Comparison of ENCODE assay signal across 12 cellular contexts in the genomic region with DNA sequence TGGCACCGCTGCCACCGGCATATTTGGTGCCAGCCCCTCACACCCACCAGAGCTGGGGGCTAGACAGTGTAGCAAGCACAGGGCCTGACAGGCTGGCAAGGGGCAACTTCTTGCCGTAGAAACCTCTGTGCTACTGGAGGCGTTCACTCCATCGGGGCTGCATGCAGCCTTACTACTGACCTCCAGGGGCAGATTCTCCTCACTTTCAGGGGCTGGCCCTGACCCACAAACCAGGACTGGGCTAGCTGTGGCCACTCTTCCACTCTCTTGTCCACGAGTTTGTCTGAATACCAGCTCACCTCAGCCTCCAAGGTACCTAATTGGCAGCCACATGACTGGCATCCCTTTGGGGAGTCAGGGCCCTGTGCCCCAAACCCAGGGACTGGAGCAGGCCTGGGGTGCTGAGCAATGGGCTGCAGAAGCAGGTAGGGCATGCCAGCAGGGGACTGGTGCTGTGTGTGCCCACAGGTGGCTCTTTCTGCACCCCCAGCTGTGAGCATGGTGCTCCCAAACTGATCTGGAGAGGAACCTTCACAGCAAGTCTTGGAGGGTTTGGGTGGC. TPM values are rescaled to one million over a fixed set of nuclear protein-coding genes. Genes with fewer than 3 reads are reported as not detected.
DNase-seq lines count a peak whose midpoint lies in the region; ATAC-seq and TF ChIP-seq lines count a peak whose summit lies in the region.
"Had no signal": no experiment of that assay in that cellular context is flagged by ENCODE, and none has a peak within 500 bp of the region (broad histone marks: within the 10 kb centered on the region; RNA-seq: fewer than 3 reads in every experiment).

No MANE protein-coding gene starts in this region.

- H2AFZ ChIP-seq in PC-3 (ENCODE audit: low read length): no peak overlapping the region

- TF ChIP-seq POLR2A in stomach (IDR thresholded peaks at IDR 0.05): no peak

- H3K4me2 ChIP-seq in PC-3 (ENCODE audit: low read length): no peak overlapping the region

- H3K9me3 Mint-ChIP-seq in endodermal cell: no peaks in the 10 kb centered on the region
- no peaks in the 10 kb centered on the region for H3K9me3 Mint-ChIP-seq in osteocyte (ENCODE audit: unreplicated experiment)
- no peaks in the 10 kb centered on the region for H3K9me3 Mint-ChIP-seq in activated T-helper 2 cell treated with anti-CD3 and anti-CD28 coated beads, Interferon-gamma antibody, Interleukin-2, Interleukin-4, amounts not matched to agents 10 μg/mL and 5 μg/mL and 100 μg/mL, durations not matched to agents 14 hours and 24 hours and 36 hours

- H3K9me3 ChIP-seq in PC-3 (ENCODE audit: low read length) (no peaks in the 10 kb centered on the region), endodermal cell (ENCODE audit: control insufficient read depth, low read length) (no peaks in the 10 kb centered on the region), stomach (no peaks in the 10 kb centered on the region)
- H3K9me3 ChIP-seq: ascending aorta, left lung, prostate gland, tibial nerve had no signal

- H3K27ac Mint-ChIP-seq in endodermal cell: no peak overlapping the region
- H3K27ac Mint-ChIP-seq in osteocyte (ENCODE audit: unreplicated experiment): no peak overlapping the region
- H3K27ac Mint-ChIP-seq in activated T-helper 2 cell treated with anti-CD3 and anti-CD28 coated beads, Interferon-gamma antibody, Interleukin-2, Interleukin-4, amounts not matched to agents 10 μg/mL and 5 μg/mL and 100 μg/mL, durations not matched to agents 14 hours and 24 hours and 36 hours: no peak overlapping the region

- no peaks in the 10 kb centered on the region for H3K79me2 ChIP-seq in PC-3 (ENCODE audit: low read length)

- H3K9me2 ChIP-seq in PC-3 (replicated peaks; ENCODE audit: low read length): no peaks in the 10 kb centered on the region

- peaks cover 93% of the 10 kb centered on the region for H3K27me3 Mint-ChIP-seq in endodermal cell (ENCODE audit: insufficient read depth)
- peaks cover 78% of the 10 kb centered on the region for H3K27me3 Mint-ChIP-seq in osteocyte (ENCODE audit: unreplicated experiment)
- peaks cover 86% of the 10 kb centered on the region for H3K27me3 Mint-ChIP-seq in activated T-helper 2 cell treated with anti-CD3 and anti-CD28 coated beads, Interferon-gamma antibody, Interleukin-2, Interleukin-4, amounts not matched to agents 10 μg/mL and 5 μg/mL and 100 μg/mL, durations not matched to agents 14 hours and 24 hours and 36 hours (ENCODE audit: low read depth)

- no peak for TF ChIP-seq EP300 in stomach (IDR thresholded peaks at IDR 0.05)

- no peak overlapping the region for H3K4me3 Mint-ChIP-seq in endodermal cell
- no peak overlapping the region for H3K4me3 Mint-ChIP-seq in osteocyte (ENCODE audit: unreplicated experiment)
- no peak overlapping the region for H3K4me3 Mint-ChIP-seq in activated T-helper 2 cell treated with anti-CD3 and anti-CD28 coated beads, Interferon-gamma antibody, Interleukin-2, Interleukin-4, amounts not matched to agents 10 μg/mL and 5 μg/mL and 100 μg/mL, durations not matched to agents 14 hours and 24 hours and 36 hours (ENCODE audit: low read depth)

- H3K4me3 ChIP-seq in PC-3 (ENCODE audit: low read length) (no peak overlapping the region), endodermal cell (ENCODE audit: low read length) (no peak overlapping the region), stomach (no peak overlapping the region)
- H3K4me3 ChIP-seq: ascending aorta, left lung, prostate gland, tibial nerve had no signal

- H4K20me1 ChIP-seq in PC-3 (ENCODE audit: low read length): no peaks in the 10 kb centered on the region

- intact Hi-C loops in PC-3 (cut with micrococcal nuclease): no loop called here
- intact Hi-C loops in stomach (cut with DNase I; ENCODE audit: low total_unique reads): no loop called here
- intact Hi-C loops in activated T-helper 2 cell treated with anti-CD3 and anti-CD28 coated beads, Interferon-gamma antibody, Interleukin-2, Interleukin-4, amounts not matched to agents 10 μg/mL and 5 μg/mL and 100 μg/mL, durations not matched to agents 14 hours and 24 hours and 36 hours (cut with micrococcal nuclease): loop anchor here (2.0 kb wide), 1 partner anchor 41 kb away; no protein-coding TSS in a partner anchor

- H3K36me3 Mint-ChIP-seq in endodermal cell (ENCODE audit: low read depth) (no peaks in the 10 kb centered on the region), osteocyte (ENCODE audit: unreplicated experiment) (no peaks in the 10 kb centered on the region)
- no peaks in the 10 kb centered on the region for H3K36me3 Mint-ChIP-seq in activated T-helper 2 cell treated with anti-CD3 and anti-CD28 coated beads, Interferon-gamma antibody, Interleukin-2, Interleukin-4, amounts not matched to agents 10 μg/mL and 5 μg/mL and 100 μg/mL, durations not matched to agents 14 hours and 24 hours and 36 hours (ENCODE audit: low read depth)

- CTCF ChIA-PET in PC-3 (lab: Charles Lee): no interaction called here

- H3K27me3 ChIP-seq in PC-3 (ENCODE audit: low read length): peaks cover 26% of the 10 kb centered on the region
- H3K27me3 ChIP-seq in endodermal cell (ENCODE audit: control insufficient read depth, insufficient read depth, low read length, poor library complexity, severe bottlenecking): peaks cover 97% of the 10 kb centered on the region
- peaks cover 4 to 100% (median 81%) of the 10 kb centered on the region in 3 donors for H3K27me3 ChIP-seq in stomach

- H3K27ac ChIP-seq in PC-3 (ENCODE audit: low read length): no peak overlapping the region
- H3K27ac ChIP-seq in endodermal cell (ENCODE audit: low read depth, low read length): no peak overlapping the region
- H3K27ac ChIP-seq in stomach: no peak overlapping the region
- H3K27ac ChIP-seq: ascending aorta, left lung, prostate gland, tibial nerve had no signal

- 69 to 73% methylated on average over 6 of the region's 6 CpGs for WGBS in endodermal cell (ENCODE audit: insufficient coverage in 1 of 2, insufficient read length in 1 of 2), 2 experiments
- 60 to 64% (median 62%) methylated on average over 5 to 6 of the region's 6 CpGs for WGBS in stomach, 5 donors

- TF ChIP-seq CTCF in GM12873 (IDR thresholded peaks at IDR 0.05; ENCODE audit: insufficient read depth, low read depth, low read length, missing control alignments) (peak; percentile 31), PC-3 (conservative IDR thresholded peaks at IDR 0.05; ENCODE audit: low read depth, low read length) (peak; percentile 18; the same call in 1 of the 2 replicates), endodermal cell (conservative IDR thresholded peaks at IDR 0.05) (peak; percentile 72), osteocyte (IDR thresholded peaks at IDR 0.05) (peak; percentile 10), stomach (IDR thresholded peaks at IDR 0.05) (no peak)

- H3K9ac ChIP-seq in PC-3 (ENCODE audit: low read length) (no peak overlapping the region), endodermal cell (ENCODE audit: extremely low read depth, low read length, poor library complexity, severe bottlenecking) (no peak overlapping the region)

- POLR2A ChIA-PET in PC-3 (lab: Charles Lee; ENCODE audit: unreplicated experiment): no interaction called here

- H3K4me1 Mint-ChIP-seq in endodermal cell (peaks cover 5% of the 10 kb centered on the region), osteocyte (ENCODE audit: unreplicated experiment) (peaks cover 12% of the 10 kb centered on the region)
- H3K4me1 Mint-ChIP-seq in activated T-helper 2 cell treated with anti-CD3 and anti-CD28 coated beads, Interferon-gamma antibody, Interleukin-2, Interleukin-4, amounts not matched to agents 10 μg/mL and 5 μg/mL and 100 μg/mL, durations not matched to agents 14 hours and 24 hours and 36 hours (ENCODE audit: low read depth): peaks cover 8% of the 10 kb centered on the region

- no TSS peak for BruUV-seq in PC-3 (replicated peaks; lab: Mats Ljungman, UMichigan)

- DNase-seq in PC-3 (no peak), endodermal cell (peak; percentile 79), osteocyte (ENCODE audit: extremely low spot score, unreplicated experiment) (no peak), RKO (ENCODE audit: low spot score) (no peak), stomach (no peak)
- DNase-seq in activated T-helper 2 cell treated with anti-CD3 and anti-CD28 coated beads, Interferon-gamma antibody, Interleukin-2, Interleukin-4, amounts not matched to agents 10 μg/mL and 5 μg/mL and 100 μg/mL, durations not matched to agents 14 hours and 24 hours and 36 hours (ENCODE audit: low spot score): no peak
- DNase-seq: left lung, NCI-H510A treated with DMSO at 0.1 percent for 48 hours had no signal

- H3K4me1 ChIP-seq in PC-3 (ENCODE audit: insufficient read depth, low read length): no peaks in the 10 kb centered on the region
- H3K4me1 ChIP-seq in endodermal cell (ENCODE audit: control insufficient read depth, insufficient read depth, low read length): peaks cover 3% of the 10 kb centered on the region
- H3K4me1 ChIP-seq in stomach: peaks cover 29 to 45% (median 35%) of the 10 kb centered on the region in 4 donors
- H3K4me1 ChIP-seq: prostate gland had no signal

- no peaks in the 10 kb centered on the region for H3F3A ChIP-seq in PC-3 (ENCODE audit: low read length, unreplicated experiment)

- no peaks in the 10 kb centered on the region for H3K36me3 ChIP-seq in PC-3 (ENCODE audit: low read depth, low read length)
- no peaks in the 10 kb centered on the region for H3K36me3 ChIP-seq in endodermal cell (ENCODE audit: control insufficient read depth, insufficient read depth, low read length)
- no peaks in the 10 kb centered on the region for H3K36me3 ChIP-seq in stomach
- H3K36me3 ChIP-seq: ascending aorta, left lung, prostate gland, tibial nerve had no signal

- no peak for ATAC-seq in PC-3
- ATAC-seq: left lung had no signal

RNA-seq across cellular contexts. Expression of a gene that starts 2.1 kb away (rescaled TPM):
- 0.15 TPM in 1 of 2 replicates, not detected in the other for total RNA-seq in PC-3 (2014; rRNA removed)
- total RNA-seq in endodermal cell: under 1 TPM in 1 of 2 donors, not detected in 1; 0.46 TPM
- polyA plus RNA-seq in endodermal cell (2013, experiment 1 of 2): 2.6 TPM
- 2.6 TPM for polyA plus RNA-seq in endodermal cell (2013, experiment 2 of 2)
- total RNA-seq in osteocyte: not detected in 2 replicates
- total RNA-seq in stomach: not detected
- polyA plus RNA-seq in stomach: under 1 TPM in 1 of 3 donors, not detected in 2; 0.65 TPM
- not detected in 2 replicates for total RNA-seq in activated T-helper 2 cell treated with anti-CD3 and anti-CD28 coated beads, Interferon-gamma antibody, Interleukin-2, Interleukin-4, amounts not matched to agents 10 μg/mL and 5 μg/mL and 100 μg/mL, durations not matched to agents 14 hours and 24 hours and 36 hours
- total RNA-seq: ascending aorta, left lung, prostate gland, tibial nerve had no signal

Comparison
In these comparisons a context has a peak if more than half of its experiments do, and no peak if none do; other contexts are left out.
1. CTCF ChIP-seq: peak in GM12873 (single experiment), PC-3 (single experiment), endodermal cell (single experiment) and osteocyte (single experiment); none in stomach (0 of 7).